ENCODE assay signal across 8 cellular contexts in genomic region chr10:91210435-91210834, GRCh38. TPM values are rescaled to one million over a fixed set of nuclear protein-coding genes. Genes with fewer than 3 reads are reported as not detected.
A peak's percentile ranks its signal among the peaks of the same experiment; 100 is the strongest.
DNase-seq lines count a peak whose midpoint lies in the region; ATAC-seq, FAIRE-seq and TF ChIP-seq lines count a peak whose summit lies in the region.

No MANE protein-coding gene starts in this region.

- no peaks in the 10 kb centered on the region for H3K9me3 ChIP-seq in PC-3 (ENCODE audit: low read length)

- H3K36me3 ChIP-seq in H7 (replicated peaks; ENCODE audit: control insufficient read depth, insufficient read depth, low read length), result no peaks in the 10 kb centered on the region
- no peaks in the 10 kb centered on the region for H3K36me3 ChIP-seq in PC-3 (ENCODE audit: low read depth, low read length)

- no peaks in the 10 kb centered on the region for H3K4me1 ChIP-seq in PC-3 (ENCODE audit: insufficient read depth, low read length)

- H2AFZ ChIP-seq in PC-3 (ENCODE audit: low read length), result no peak overlapping the region

- intact Hi-C loops in PC-3 (cut with micrococcal nuclease), result no loop called here

- H3K27me3 ChIP-seq in H7 (ENCODE audit: control insufficient read depth, insufficient read depth, low read length) (no peaks in the 10 kb centered on the region), PC-3 (ENCODE audit: low read length) (no peaks in the 10 kb centered on the region)

- no peaks in the 10 kb centered on the region for H3F3A ChIP-seq in PC-3 (ENCODE audit: low read length, unreplicated experiment)

- POLR2A ChIA-PET in PC-3 (lab: Charles Lee; ENCODE audit: unreplicated experiment), result no interaction called here

- no peak overlapping the region for H3K27ac ChIP-seq in PC-3 (ENCODE audit: low read length)

- no peaks in the 10 kb centered on the region for H3K9me2 ChIP-seq in PC-3 (replicated peaks; ENCODE audit: low read length)

- TF ChIP-seq CTCF in PC-3 (conservative IDR thresholded peaks at IDR 0.05; ENCODE audit: low read depth, low read length), result no peak

- no peak overlapping the region for H3K9ac ChIP-seq in PC-3 (ENCODE audit: low read length)

- H3K79me2 ChIP-seq in PC-3 (ENCODE audit: low read length), result no peaks in the 10 kb centered on the region

- BruUV-seq in PC-3 (replicated peaks; lab: Mats Ljungman, UMichigan), result no TSS peak

- DNase-seq in NCI-H1417 treated with DMSO at 0.1 percent for 48 hours (lab: John Stamatoyannopoulos, UW) (peak; percentile 86), cerebellar nuclear complex (lab: John Stamatoyannopoulos, UW) (peak; percentile 10 to 37), H7 (no peak), Ammon's horn (ENCODE audit: low spot score) (no peak), PC-3 (no peak), frontal cortex (ENCODE audit: low spot score in 2 of 2) (no peak)

- ATAC-seq in GM18907 (IDR thresholded peaks at IDR 0.05; ENCODE audit: unreplicated experiment), result peak; percentile 84
- ATAC-seq in HG02642 (IDR thresholded peaks at IDR 0.05; ENCODE audit: poor library complexity, unreplicated experiment), result peak; percentile 89
- ATAC-seq in PC-3, result no peak

- no peak overlapping the region for H3K4me2 ChIP-seq in PC-3 (ENCODE audit: low read length)

- CTCF ChIA-PET in PC-3 (lab: Charles Lee), result no interaction called here

- H3K4me3 ChIP-seq in H7 (ENCODE audit: insufficient read depth, low read depth, low read length) (no peak overlapping the region), PC-3 (ENCODE audit: low read length) (no peak overlapping the region)

- no peak for FAIRE-seq in frontal cortex (lab: Jason Lieb, UNC)

- no peaks in the 10 kb centered on the region for H4K20me1 ChIP-seq in PC-3 (ENCODE audit: low read length)

RNA-seq across cellular contexts. Expression of gene PCGF5, which starts 10.0 kb away (rescaled TPM):
- total RNA-seq in H7 (2014; rRNA removed; shearing (Covaris generic)), result 4.8 TPM in 2 replicates
- total RNA-seq in PC-3 (2014; rRNA removed) (15.8 and 25.0 TPM in 2 replicates), frontal cortex (15.5 TPM)

Comparison
In these comparisons a context has a peak if more than half of its experiments do, and no peak if none do; other contexts are left out.
1. DNase-seq: peak in NCI-H1417 treated with DMSO at 0.1 percent for 48 hours (single experiment) and cerebellar nuclear complex (2 of 2); none in H7 (single experiment), Ammon's horn (single experiment), PC-3 (single experiment) and frontal cortex (0 of 2).